Comparison of ENCODE assay signal across 1 cellular context in genomic region chr19:18097217-18097992, GRCh38.
TF ChIP-seq lines count a peak whose summit lies in the region.

MAST3 (plus strand) TSS chr19:18097778; CDS start chr19:18097793, 15 bp downstream.

TF ChIP-seq in HepG2, 621 proteins besides CTCF, POLR2A, EP300 and RAD21 (continued from another document and continues in another):
- TF ChIP-seq, protein P1, sequence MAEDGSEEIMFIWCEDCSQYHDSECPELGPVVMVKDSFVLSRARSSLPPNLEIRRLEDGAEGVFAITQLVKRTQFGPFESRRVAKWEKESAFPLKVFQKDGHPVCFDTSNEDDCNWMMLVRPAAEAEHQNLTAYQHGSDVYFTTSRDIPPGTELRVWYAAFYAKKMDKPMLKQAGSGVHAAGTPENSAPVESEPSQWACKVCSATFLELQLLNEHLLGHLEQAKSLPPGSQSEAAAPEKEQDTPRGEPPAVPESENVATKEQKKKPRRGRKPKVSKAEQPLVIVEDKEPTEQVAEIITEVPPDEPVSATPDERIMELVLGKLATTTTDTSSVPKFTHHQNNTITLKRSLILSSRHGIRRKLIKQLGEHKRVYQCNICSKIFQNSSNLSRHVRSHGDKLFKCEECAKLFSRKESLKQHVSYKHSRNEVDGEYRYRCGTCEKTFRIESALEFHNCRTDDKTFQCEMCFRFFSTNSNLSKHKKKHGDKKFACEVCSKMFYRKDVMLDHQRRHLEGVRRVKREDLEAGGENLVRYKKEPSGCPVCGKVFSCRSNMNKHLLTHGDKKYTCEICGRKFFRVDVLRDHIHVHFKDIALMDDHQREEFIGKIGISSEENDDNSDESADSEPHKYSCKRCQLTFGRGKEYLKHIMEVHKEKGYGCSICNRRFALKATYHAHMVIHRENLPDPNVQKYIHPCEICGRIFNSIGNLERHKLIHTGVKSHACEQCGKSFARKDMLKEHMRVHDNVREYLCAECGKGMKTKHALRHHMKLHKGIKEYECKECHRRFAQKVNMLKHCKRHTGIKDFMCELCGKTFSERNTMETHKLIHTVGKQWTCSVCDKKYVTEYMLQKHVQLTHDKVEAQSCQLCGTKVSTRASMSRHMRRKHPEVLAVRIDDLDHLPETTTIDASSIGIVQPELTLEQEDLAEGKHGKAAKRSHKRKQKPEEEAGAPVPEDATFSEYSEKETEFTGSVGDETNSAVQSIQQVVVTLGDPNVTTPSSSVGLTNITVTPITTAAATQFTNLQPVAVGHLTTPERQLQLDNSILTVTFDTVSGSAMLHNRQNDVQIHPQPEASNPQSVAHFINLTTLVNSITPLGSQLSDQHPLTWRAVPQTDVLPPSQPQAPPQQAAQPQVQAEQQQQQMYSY (CRISPR knock-in tag; IDR thresholded peaks at IDR 0.05): no peak
- TF ChIP-seq SIX4 (CRISPR knock-in tag; IDR thresholded peaks at IDR 0.05) (0 out of 2 replicates have a peak, but pooled peaks have one; percentile 22), CEBPG (CRISPR knock-in tag; IDR thresholded peaks at IDR 0.05) (no peak), ZBTB14 (CRISPR knock-in tag; IDR thresholded peaks at IDR 0.05) (no peak), ZNF530 (CRISPR knock-in tag; IDR thresholded peaks at IDR 0.05; ENCODE audit: low read depth) (no peak), RCOR2 (CRISPR knock-in tag; IDR thresholded peaks at IDR 0.05) (peak; percentile 88), ELF3 (CRISPR knock-in tag; IDR thresholded peaks at IDR 0.05) (no peak), ZNF710 (CRISPR knock-in tag; IDR thresholded peaks at IDR 0.05; ENCODE audit: borderline replicate concordance) (no peak), FUBP1 (CRISPR knock-in tag; IDR thresholded peaks at IDR 0.05; ENCODE audit: borderline replicate concordance) (no peak), MXD4 (CRISPR knock-in tag; IDR thresholded peaks at IDR 0.05) (no peak), ZNF761 (CRISPR knock-in tag; conservative IDR thresholded peaks at IDR 0.05) (no peak), KDM1A (CRISPR knock-in tag; IDR thresholded peaks at IDR 0.05) (peak; percentile 93), ZNF766 (CRISPR knock-in tag; IDR thresholded peaks at IDR 0.05; ENCODE audit: borderline replicate concordance) (no peak), ZNF205 (CRISPR knock-in tag; IDR thresholded peaks at IDR 0.05) (0 out of 2 replicates have a peak, but pooled peaks have one; percentile 49), ZNF260 (CRISPR knock-in tag; IDR thresholded peaks at IDR 0.05; ENCODE audit: borderline replicate concordance, low read depth) (no peak), MEIS2 (CRISPR knock-in tag; IDR thresholded peaks at IDR 0.05) (0 out of 2 replicates have a peak, but pooled peaks have one; percentile 21), ZNF773 (CRISPR knock-in tag; IDR thresholded peaks at IDR 0.05; ENCODE audit: borderline replicate concordance) (no peak), ZNF567 (CRISPR knock-in tag; IDR thresholded peaks at IDR 0.05; ENCODE audit: borderline replicate concordance) (no peak), ARID2 (CRISPR knock-in tag; IDR thresholded peaks at IDR 0.05; ENCODE audit: borderline replicate concordance) (no peak), REXO4 (CRISPR knock-in tag; IDR thresholded peaks at IDR 0.05; ENCODE audit: borderline replicate concordance) (no peak), HOXD1 (CRISPR knock-in tag; IDR thresholded peaks at IDR 0.05) (no peak), GLI4 (CRISPR knock-in tag; IDR thresholded peaks at IDR 0.05; ENCODE audit: borderline replicate concordance) (no peak), ZMYM4 (CRISPR knock-in tag; IDR thresholded peaks at IDR 0.05) (no peak), SNAPC2 (CRISPR knock-in tag; IDR thresholded peaks at IDR 0.05) (no peak), MBNL3 (CRISPR knock-in tag; conservative IDR thresholded peaks at IDR 0.05) (no peak), ZFP37 (CRISPR knock-in tag; IDR thresholded peaks at IDR 0.05; ENCODE audit: borderline replicate concordance) (no peak), ZNF670 (CRISPR knock-in tag; IDR thresholded peaks at IDR 0.05; ENCODE audit: borderline replicate concordance) (no peak), DRAP1 (CRISPR knock-in tag; IDR thresholded peaks at IDR 0.05) (no peak), SALL1 (CRISPR knock-in tag; IDR thresholded peaks at IDR 0.05) (peak; percentile 25; the same call in 1 of the 2 replicates), KDM5A (IDR thresholded peaks at IDR 0.05; ENCODE audit: borderline replicate concordance, low read length) (no peak), GATAD2A (CRISPR knock-in tag; IDR thresholded peaks at IDR 0.05) (no peak), PRMT3 (CRISPR knock-in tag; IDR thresholded peaks at IDR 0.05; ENCODE audit: borderline replicate concordance, low read depth) (no peak), ZFY (CRISPR knock-in tag; IDR thresholded peaks at IDR 0.05) (peak; percentile 50; the same call in 1 of the 2 replicates), MTF2 (CRISPR knock-in tag; IDR thresholded peaks at IDR 0.05; ENCODE audit: borderline replicate concordance) (no peak), ZNF646 (CRISPR knock-in tag; IDR thresholded peaks at IDR 0.05) (no peak), RXRA (CRISPR knock-in tag; IDR thresholded peaks at IDR 0.05) (0 out of 2 replicates have a peak, but pooled peaks have one; percentile 33), REPIN1 (CRISPR knock-in tag; IDR thresholded peaks at IDR 0.05; ENCODE audit: borderline replicate concordance, low read depth) (no peak), POLR2G (IDR thresholded peaks at IDR 0.05; ENCODE audit: low read depth, low read length) (no peak), KDM2A (CRISPR knock-in tag; IDR thresholded peaks at IDR 0.05; ENCODE audit: borderline replicate concordance, low read depth) (peak; percentile 15; the same call in 1 of the 2 replicates), ZNF160 (CRISPR knock-in tag; IDR thresholded peaks at IDR 0.05) (no peak), SYNCRIP (IDR thresholded peaks at IDR 0.05; ENCODE audit: insufficient read depth, low read depth, low read length) (no peak), ZNF747 (CRISPR knock-in tag; IDR thresholded peaks at IDR 0.05; ENCODE audit: borderline replicate concordance) (no peak), SIN3B (IDR thresholded peaks at IDR 0.05; ENCODE audit: low read length) (no peak), ZBTB7A (CRISPR knock-in tag; IDR thresholded peaks at IDR 0.05) (no peak), SOX6 (IDR thresholded peaks at IDR 0.05) (no peak), SOX6 (CRISPR knock-in tag; IDR thresholded peaks at IDR 0.05) (no peak), CBX5 (CRISPR knock-in tag; IDR thresholded peaks at IDR 0.05; ENCODE audit: borderline replicate concordance) (no peak), ZNF317 (CRISPR knock-in tag; IDR thresholded peaks at IDR 0.05) (no peak), MATR3 (CRISPR knock-in tag; IDR thresholded peaks at IDR 0.05) (no peak), HCFC1 (IDR thresholded peaks at IDR 0.05; ENCODE audit: low read depth, low read length) (no peak)
- TF ChIP-seq, protein P2, sequence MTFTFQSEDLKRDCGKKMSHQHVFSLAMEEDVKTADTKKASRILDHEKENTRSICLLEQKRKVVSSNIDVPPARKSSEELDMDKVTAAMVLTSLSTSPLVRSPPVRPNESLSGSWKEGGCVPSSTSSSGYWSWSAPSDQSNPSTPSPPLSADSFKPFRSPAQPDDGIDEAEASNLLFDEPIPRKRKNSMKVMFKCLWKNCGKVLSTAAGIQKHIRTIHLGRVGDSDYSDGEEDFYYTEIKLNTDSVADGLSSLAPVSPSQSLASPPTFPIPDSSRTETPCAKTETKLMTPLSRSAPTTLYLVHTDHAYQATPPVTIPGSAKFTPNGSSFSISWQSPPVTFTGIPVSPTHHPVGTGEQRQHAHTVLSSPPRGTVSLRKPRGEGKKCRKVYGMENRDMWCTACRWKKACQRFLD (CRISPR knock-in tag; IDR thresholded peaks at IDR 0.05; ENCODE audit: borderline replicate concordance): no peak
- TF ChIP-seq, protein P3, sequence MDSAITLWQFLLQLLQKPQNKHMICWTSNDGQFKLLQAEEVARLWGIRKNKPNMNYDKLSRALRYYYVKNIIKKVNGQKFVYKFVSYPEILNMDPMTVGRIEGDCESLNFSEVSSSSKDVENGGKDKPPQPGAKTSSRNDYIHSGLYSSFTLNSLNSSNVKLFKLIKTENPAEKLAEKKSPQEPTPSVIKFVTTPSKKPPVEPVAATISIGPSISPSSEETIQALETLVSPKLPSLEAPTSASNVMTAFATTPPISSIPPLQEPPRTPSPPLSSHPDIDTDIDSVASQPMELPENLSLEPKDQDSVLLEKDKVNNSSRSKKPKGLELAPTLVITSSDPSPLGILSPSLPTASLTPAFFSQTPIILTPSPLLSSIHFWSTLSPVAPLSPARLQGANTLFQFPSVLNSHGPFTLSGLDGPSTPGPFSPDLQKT (CRISPR knock-in tag; IDR thresholded peaks at IDR 0.05; ENCODE audit: borderline replicate concordance): no peak
- TF ChIP-seq, protein P4, sequence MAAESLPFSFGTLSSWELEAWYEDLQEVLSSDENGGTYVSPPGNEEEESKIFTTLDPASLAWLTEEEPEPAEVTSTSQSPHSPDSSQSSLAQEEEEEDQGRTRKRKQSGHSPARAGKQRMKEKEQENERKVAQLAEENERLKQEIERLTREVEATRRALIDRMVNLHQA (CRISPR knock-in tag; IDR thresholded peaks at IDR 0.05): no peak
